ENCODE assay signal across 16 cellular contexts in genomic region chr4:60847614-60848013, GRCh38.
DNase-seq lines count a peak whose midpoint lies in the region; ATAC-seq and TF ChIP-seq lines count a peak whose summit lies in the region.
"Had no signal": no experiment of that assay in that cellular context is flagged by ENCODE, and none has a peak within 500 bp of the region (broad histone marks: within the 10 kb centered on the region; RNA-seq: fewer than 3 reads in every experiment).

No MANE protein-coding gene starts in this region.

- BruUV-seq in Caco-2 (replicated peaks; lab: Mats Ljungman, UMichigan), result no TSS peak

- H3K36me3 Mint-ChIP-seq in Caco-2 (ENCODE audit: insufficient read depth, unreplicated experiment) (peaks cover 9% of the 10 kb centered on the region), endodermal cell (ENCODE audit: low read depth) (no peaks in the 10 kb centered on the region)
- no peaks in the 10 kb centered on the region for H3K36me3 Mint-ChIP-seq in activated CD4-positive, alpha-beta memory T cell treated with anti-CD3 and anti-CD28 coated beads, Interleukin-2, amount 10 ng/mL, durations not matched to agents 7 days and 5 days (ENCODE audit: low read depth)
- H3K36me3 Mint-ChIP-seq: CD4-positive, CD25-positive, alpha-beta regulatory T cell had no signal

- H3K4me1 ChIP-seq in Caco-2, result peaks cover 20% of the 10 kb centered on the region
- H3K4me1 ChIP-seq in endodermal cell (ENCODE audit: control insufficient read depth, insufficient read depth, low read length), result no peaks in the 10 kb centered on the region
- H3K4me1 ChIP-seq in left lung, result no peaks in the 10 kb centered on the region
- H3K4me1 ChIP-seq in testis, result no peaks in the 10 kb centered on the region
- H3K4me1 ChIP-seq: BLaER1 had no signal

- H3K27me3 ChIP-seq in Caco-2 (replicated peaks; ENCODE audit: control insufficient read depth, insufficient read depth, low read length) (no peaks in the 10 kb centered on the region), endodermal cell (ENCODE audit: control insufficient read depth, insufficient read depth, low read length, poor library complexity, severe bottlenecking) (no peaks in the 10 kb centered on the region), left lung (no peaks in the 10 kb centered on the region), testis (no peaks in the 10 kb centered on the region)
- H3K27me3 ChIP-seq: BLaER1 had no signal

- H3K4me3 Mint-ChIP-seq in Caco-2 (ENCODE audit: unreplicated experiment), result peak overlapping the region; percentile 30
- H3K4me3 Mint-ChIP-seq in endodermal cell, result no peak overlapping the region
- H3K4me3 Mint-ChIP-seq in activated CD4-positive, alpha-beta memory T cell treated with anti-CD3 and anti-CD28 coated beads, Interleukin-2, amount 10 ng/mL, durations not matched to agents 7 days and 5 days, result no peak overlapping the region
- H3K4me3 Mint-ChIP-seq: CD4-positive, CD25-positive, alpha-beta regulatory T cell had no signal

- CTCF ChIA-PET in Caco-2 (lab: Charles Lee), result no interaction called here
- CTCF ChIA-PET in activated CD4-positive, alpha-beta memory T cell treated with anti-CD3 and anti-CD28 coated beads, Interleukin-2, amount 10 ng/mL, durations not matched to agents 7 days and 5 days (lab: Charles Lee), result no interaction called here

- POLR2A ChIA-PET in Caco-2 (lab: Charles Lee), result no interaction called here
- POLR2A ChIA-PET in activated CD4-positive, alpha-beta memory T cell treated with anti-CD3 and anti-CD28 coated beads, Interleukin-2, amount 10 ng/mL, durations not matched to agents 7 days and 5 days (lab: Charles Lee), result no interaction called here

- H3K36me3 ChIP-seq in Caco-2 (ENCODE audit: control insufficient read depth, insufficient read depth, low read length) (no peaks in the 10 kb centered on the region), endodermal cell (ENCODE audit: control insufficient read depth, insufficient read depth, low read length) (no peaks in the 10 kb centered on the region), left lung (no peaks in the 10 kb centered on the region), testis (ENCODE audit: low read depth, missing control alignments) (no peaks in the 10 kb centered on the region)
- H3K36me3 ChIP-seq: BLaER1 had no signal

- peak overlapping the region; percentile 86 for H3K27ac Mint-ChIP-seq in Caco-2 (ENCODE audit: unreplicated experiment)
- H3K27ac Mint-ChIP-seq in endodermal cell, result no peak overlapping the region
- H3K27ac Mint-ChIP-seq in activated CD4-positive, alpha-beta memory T cell treated with anti-CD3 and anti-CD28 coated beads, Interleukin-2, amount 10 ng/mL, durations not matched to agents 7 days and 5 days, result no peak overlapping the region
- H3K27ac Mint-ChIP-seq: CD4-positive, CD25-positive, alpha-beta regulatory T cell had no signal

- WGBS in endodermal cell (ENCODE audit: insufficient coverage in 1 of 2, insufficient read length in 1 of 2), 2 experiments, result 60 to 73% methylated on average over 2 to 4 of the region's 4 CpGs
- 64 to 68% methylated on average over 4 of the region's 4 CpGs for WGBS in testis, 2 donors

- H3K9me3 ChIP-seq in Caco-2 (peaks cover 3% of the 10 kb centered on the region; the same call in 1 of the 2 replicates), endodermal cell (ENCODE audit: control insufficient read depth, low read length) (no peaks in the 10 kb centered on the region), left lung (peaks cover 0 to 5% of the 10 kb centered on the region in 2 donors), testis (no peaks in the 10 kb centered on the region)
- H3K9me3 ChIP-seq: BLaER1 had no signal

- no peak for TF ChIP-seq POLR2A in testis (IDR thresholded peaks at IDR 0.05)

- no peak for TF ChIP-seq CTCF in Caco-2 (IDR thresholded peaks at IDR 0.05; ENCODE audit: insufficient read depth in 1 of 2, low read depth in 1 of 2, low read length in 1 of 2, severe bottlenecking in 1 of 2, unreplicated experiment in 1 of 2)
- TF ChIP-seq CTCF in endodermal cell (conservative IDR thresholded peaks at IDR 0.05), result no peak
- no peak for TF ChIP-seq CTCF in left lung (IDR thresholded peaks at IDR 0.05)
- TF ChIP-seq CTCF in testis (IDR thresholded peaks at IDR 0.05), result no peak

- H3K9me3 Mint-ChIP-seq in Caco-2 (ENCODE audit: unreplicated experiment) (peaks cover 10% of the 10 kb centered on the region), endodermal cell (peaks cover 8% of the 10 kb centered on the region)
- H3K9me3 Mint-ChIP-seq in activated CD4-positive, alpha-beta memory T cell treated with anti-CD3 and anti-CD28 coated beads, Interleukin-2, amount 10 ng/mL, durations not matched to agents 7 days and 5 days, result peaks cover 8% of the 10 kb centered on the region

- intact Hi-C loops in Caco-2 (cut with micrococcal nuclease; ENCODE audit: unreplicated experiment) (loop anchor here (5.0 to 10.0 kb wide), 5 partner anchors 40 to 710 kb away; partner anchors contain the start of gene ADGRL3), left lung (cut with DNase I) (no loop called here), Right ventricle myocardium inferior (cut with DNase I) (no loop called here), testis (cut with DNase I; ENCODE audit: low total_unique reads) (no loop called here)

- peak; percentile 62 to 63 for DNase-seq in Caco-2
- peak; percentile 27 for DNase-seq in HuH-7.5 (ENCODE audit: low spot score)
- DNase-seq in endodermal cell, result peak; percentile 62
- DNase-seq in left lung, result no peak
- no peak for DNase-seq in activated CD4-positive, alpha-beta memory T cell treated with anti-CD3 and anti-CD28 coated beads, Interleukin-2, amount 10 ng/mL, durations not matched to agents 7 days and 5 days
- no peak for DNase-seq in Right ventricle myocardium inferior (ENCODE audit: missing footprints)
- no peak for DNase-seq in testis
- DNase-seq: 8988T; AML-193; CD4-positive, CD25-positive, alpha-beta regulatory T cell; DMS153; DND-41; GF-D8 had no signal

- H3K9ac ChIP-seq in endodermal cell (ENCODE audit: extremely low read depth, low read length, poor library complexity, severe bottlenecking), result no peak overlapping the region
- H3K9ac ChIP-seq: BLaER1 had no signal

- H3K4me3 ChIP-seq in Caco-2 (ENCODE audit: low read depth, low read length) (no peak overlapping the region), endodermal cell (ENCODE audit: low read length) (no peak overlapping the region), left lung (no peak overlapping the region), testis (no peak overlapping the region)
- H3K4me3 ChIP-seq: BLaER1 had no signal

- ATAC-seq in left lung (peak; percentile 75), HG03139 (IDR thresholded peaks at IDR 0.05; ENCODE audit: unreplicated experiment) (no peak), Right ventricle myocardium inferior (no peak)
- ATAC-seq: HCT116 had no signal

- H3K27ac ChIP-seq in endodermal cell (ENCODE audit: low read depth, low read length) (no peak overlapping the region), left lung (no peak overlapping the region), testis (no peak overlapping the region)
- H3K27ac ChIP-seq: BLaER1 had no signal

- peaks cover 19% of the 10 kb centered on the region for H3K4me1 Mint-ChIP-seq in Caco-2 (ENCODE audit: low read depth, unreplicated experiment)
- peaks cover 8% of the 10 kb centered on the region for H3K4me1 Mint-ChIP-seq in endodermal cell
- no peaks in the 10 kb centered on the region for H3K4me1 Mint-ChIP-seq in activated CD4-positive, alpha-beta memory T cell treated with anti-CD3 and anti-CD28 coated beads, Interleukin-2, amount 10 ng/mL, durations not matched to agents 7 days and 5 days
- H3K4me1 Mint-ChIP-seq: CD4-positive, CD25-positive, alpha-beta regulatory T cell had no signal

- H3K27me3 Mint-ChIP-seq in Caco-2 (ENCODE audit: insufficient read depth, unreplicated experiment), result no peaks in the 10 kb centered on the region
- H3K27me3 Mint-ChIP-seq in endodermal cell (ENCODE audit: insufficient read depth), result no peaks in the 10 kb centered on the region
- no peaks in the 10 kb centered on the region for H3K27me3 Mint-ChIP-seq in activated CD4-positive, alpha-beta memory T cell treated with anti-CD3 and anti-CD28 coated beads, Interleukin-2, amount 10 ng/mL, durations not matched to agents 7 days and 5 days
- H3K27me3 Mint-ChIP-seq: CD4-positive, CD25-positive, alpha-beta regulatory T cell had no signal

Comparison
In these comparisons a context has a peak if more than half of its experiments do, and no peak if none do; other contexts are left out.
1. DNase-seq: peak in Caco-2 (2 of 2), HuH-7.5 (single experiment) and endodermal cell (single experiment); none in left lung (0 of 2), activated CD4-positive, alpha-beta memory T cell treated with anti-CD3 and anti-CD28 coated beads, Interleukin-2, amount 10 ng/mL, durations not matched to agents 7 days and 5 days (single experiment), Right ventricle myocardium inferior (single experiment) and testis (single experiment).